Comparison of ENCODE assay signal across 1 cellular context in genomic region chr19:53520547-53521372, GRCh38.
TF ChIP-seq lines count a peak whose summit lies in the region.

No MANE protein-coding gene starts in this region.

TF ChIP-seq in GM12878, 131 proteins besides CTCF, POLR2A, EP300 and RAD21 (continued from another document and continues in another):
- TF ChIP-seq NKRF (conservative IDR thresholded peaks at IDR 0.05) = peak; percentile 100
- no peak for TF ChIP-seq NR2C2 (IDR thresholded peaks at IDR 0.05; ENCODE audit: borderline replicate concordance, control insufficient read depth, insufficient read length, low read depth)
- no peak for TF ChIP-seq RUNX3 (IDR thresholded peaks at IDR 0.05; ENCODE audit: low read length)
- TF ChIP-seq SUZ12 (IDR thresholded peaks at IDR 0.05; ENCODE audit: unreplicated experiment) = peak; percentile 54
- no peak for TF ChIP-seq ZBED1 (IDR thresholded peaks at IDR 0.05; ENCODE audit: borderline replicate concordance)
- TF ChIP-seq IRF3 (IDR thresholded peaks at IDR 0.05) = no peak
- TF ChIP-seq CHD4 (IDR thresholded peaks at IDR 0.05) = no peak
- TF ChIP-seq REST (IDR thresholded peaks at IDR 0.05; ENCODE audit: low read depth, low read length) = no peak
- TF ChIP-seq JUNB (IDR thresholded peaks at IDR 0.05) = no peak
- TF ChIP-seq PML (IDR thresholded peaks at IDR 0.05; ENCODE audit: low read length) = peak; percentile 48; the same call in 1 of the 2 replicates
- TF ChIP-seq FOXK2 (IDR thresholded peaks at IDR 0.05) = no peak; the same call in 1 of the 2 replicates
- no peak; the same call in 1 of the 2 replicates for TF ChIP-seq CBFB (IDR thresholded peaks at IDR 0.05; ENCODE audit: low read depth)
- TF ChIP-seq ZBTB4 (CRISPR knock-in tag; IDR thresholded peaks at IDR 0.05) = no peak
- no peak for TF ChIP-seq MEF2A (IDR thresholded peaks at IDR 0.05; ENCODE audit: insufficient read depth, low read depth, low read length)
- no peak for TF ChIP-seq HSF1 (IDR thresholded peaks at IDR 0.05; ENCODE audit: low read depth, low read length)
- no peak for TF ChIP-seq FOXM1 (IDR thresholded peaks at IDR 0.05; ENCODE audit: low read depth, low read length)
- 0 out of 2 replicates have a peak, but pooled peaks have one; percentile 13 for TF ChIP-seq NRF1 (conservative IDR thresholded peaks at IDR 0.05; ENCODE audit: low read depth, low read length)
- TF ChIP-seq ZBTB11 (CRISPR knock-in tag; IDR thresholded peaks at IDR 0.05) = no peak
- TF ChIP-seq NR2C1 (IDR thresholded peaks at IDR 0.05) = peak; percentile 86
- no peak for TF ChIP-seq SMARCA5 (IDR thresholded peaks at IDR 0.05)
- TF ChIP-seq SRF (IDR thresholded peaks at IDR 0.05; ENCODE audit: low read depth in 2 of 2, low read length in 2 of 2) = peak in 1 of 2 experiments; percentile 62; a peak in 1 of 4 replicates
- peak; percentile 43; the same call in 1 of the 2 replicates for TF ChIP-seq NR2F1 (conservative IDR thresholded peaks at IDR 0.05)
- peak; percentile 66 for TF ChIP-seq PKNOX1 (IDR thresholded peaks at IDR 0.05)
- peak; percentile 51; the same call in 1 of the 2 replicates for TF ChIP-seq RELB (IDR thresholded peaks at IDR 0.05; ENCODE audit: low read depth)
- no peak for TF ChIP-seq EGR1 (IDR thresholded peaks at IDR 0.05; ENCODE audit: borderline replicate concordance in 1 of 2, low read depth in 2 of 2, low read length in 2 of 2)
- TF ChIP-seq GABPA (IDR thresholded peaks at IDR 0.05; ENCODE audit: low read depth) = no peak
- TF ChIP-seq IKZF1 (conservative IDR thresholded peaks at IDR 0.05) = peak; percentile 95
- peak; percentile 97 for TF ChIP-seq CREM (IDR thresholded peaks at IDR 0.05; ENCODE audit: low read depth)
- no peak for TF ChIP-seq SUPT20H (IDR thresholded peaks at IDR 0.05; ENCODE audit: borderline replicate concordance, control insufficient read depth, low read depth, low read length)
- no peak for TF ChIP-seq USF1 (IDR thresholded peaks at IDR 0.05; ENCODE audit: borderline replicate concordance, extremely low read length, insufficient read depth, low read depth, low read length)
- TF ChIP-seq BCL3 (IDR thresholded peaks at IDR 0.05; ENCODE audit: borderline replicate concordance, insufficient read depth, low read depth, low read length, poor library complexity, severe bottlenecking) = no peak
- TF ChIP-seq MAX (IDR thresholded peaks at IDR 0.05; ENCODE audit: low read depth, low read length) = peak; percentile 75; the same call in 1 of the 2 replicates
- peak; percentile 64; the same call in 1 of the 2 replicates for TF ChIP-seq TARDBP (IDR thresholded peaks at IDR 0.05; ENCODE audit: borderline replicate concordance)
